In the genomic region with DNA sequence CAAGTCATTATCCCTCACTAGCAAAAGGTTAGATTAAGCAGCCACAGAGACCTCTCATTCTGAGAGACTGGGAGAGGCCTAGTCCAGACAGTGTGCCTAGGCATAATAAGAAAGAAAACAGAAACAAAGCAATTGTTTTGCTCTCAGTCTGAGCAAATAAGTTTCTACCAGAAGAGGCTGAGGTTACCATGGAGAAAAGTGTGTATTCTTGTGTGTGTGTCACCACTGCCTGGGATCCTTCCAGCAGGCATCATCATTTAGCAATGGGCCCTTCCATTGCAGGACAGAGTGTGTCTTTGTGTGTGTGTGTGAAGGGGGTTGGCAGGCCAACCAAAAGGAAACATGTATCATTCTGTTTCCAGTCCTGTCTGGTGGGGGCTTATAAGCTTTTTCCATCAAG, we compare ENCODE assay signal across 16 cellular contexts. TPM values are rescaled to one million over a fixed set of nuclear protein-coding genes. Genes with fewer than 3 reads are reported as not detected.
A peak's percentile ranks its signal among the peaks of the same experiment; 100 is the strongest.
DNase-seq lines count a peak whose midpoint lies in the region; ATAC-seq, FAIRE-seq and TF ChIP-seq lines count a peak whose summit lies in the region.
"Had no signal": no experiment of that assay in that cellular context is flagged by ENCODE, and none has a peak within 500 bp of the region (broad histone marks: within the 10 kb centered on the region; RNA-seq: fewer than 3 reads in every experiment).

No MANE protein-coding gene starts in this region.

- peak overlapping the region; percentile 64 for H3K27ac ChIP-seq in substantia nigra (ENCODE audit: low read depth, low read length, poor library complexity, severe bottlenecking)

- H3K4me3 ChIP-seq in bronchial epithelial cell (ENCODE audit: low read depth, low read length), result no peak overlapping the region

- no peak for DNase-seq in activated T-cell treated with anti-CD3 and anti-CD28 coated beads, Interleukin-2, amount 50 U/mL, for 4 hours
- no peak for DNase-seq in activated T-cell treated with anti-CD3 and anti-CD28 coated beads, Interleukin-2, amount 50 U/mL, for 24 hours
- DNase-seq in bronchial epithelial cell (ENCODE audit: low read depth), result peak; percentile 15
- peak; percentile 44 for DNase-seq in inferior parietal cortex (ENCODE audit: extremely low spot score)
- peak in 22 of 49 donors; percentile 10 to 63 (median 40) for DNase-seq in substantia nigra (lab: John Stamatoyannopoulos, UW)
- DNase-seq in occipital lobe (lab: John Stamatoyannopoulos, UW), result no peak
- DNase-seq: AML-193, NCI-H446, SHP77 had no signal

- peaks cover 22% of the 10 kb centered on the region for H3K27me3 Mint-ChIP-seq in activated T-cell treated with anti-CD3 and anti-CD28 coated beads, Interleukin-2, amount 50 U/mL, for 4 hours (ENCODE audit: low read depth)
- H3K27me3 Mint-ChIP-seq in activated T-cell treated with anti-CD3 and anti-CD28 coated beads, Interleukin-2, amount 50 U/mL, for 24 hours, result peaks cover 24% of the 10 kb centered on the region
- H3K27me3 Mint-ChIP-seq: activated naive CD8-positive, alpha-beta T cell had no signal

- peak; percentile 32 to 34 for ATAC-seq in activated T-cell treated with anti-CD3 and anti-CD28 coated beads, Interleukin-2, amount 50 U/mL, for 4 hours
- no peak for ATAC-seq in GM18907 (IDR thresholded peaks at IDR 0.05; ENCODE audit: unreplicated experiment)
- no peak for ATAC-seq in HG03342 (IDR thresholded peaks at IDR 0.05; ENCODE audit: unreplicated experiment)

- H3K4me3 Mint-ChIP-seq in activated T-cell treated with anti-CD3 and anti-CD28 coated beads, Interleukin-2, amount 50 U/mL, for 4 hours, result no peak overlapping the region
- no peak overlapping the region for H3K4me3 Mint-ChIP-seq in activated T-cell treated with anti-CD3 and anti-CD28 coated beads, Interleukin-2, amount 50 U/mL, for 24 hours
- H3K4me3 Mint-ChIP-seq: activated naive CD8-positive, alpha-beta T cell; WTC11 had no signal

- H3K36me3 ChIP-seq in bronchial epithelial cell (ENCODE audit: control insufficient read depth, insufficient read depth, low read length), result peaks cover 8% of the 10 kb centered on the region

- H3K4me1 Mint-ChIP-seq in activated T-cell treated with anti-CD3 and anti-CD28 coated beads, Interleukin-2, amount 50 U/mL, for 4 hours (ENCODE audit: low read depth), result no peaks in the 10 kb centered on the region
- H3K4me1 Mint-ChIP-seq in activated T-cell treated with anti-CD3 and anti-CD28 coated beads, Interleukin-2, amount 50 U/mL, for 24 hours (ENCODE audit: low read depth), result peaks cover 3% of the 10 kb centered on the region

- peak; percentile 62 for FAIRE-seq in bronchial epithelial cell (lab: Jason Lieb, UNC)
- FAIRE-seq: G401.6 had no signal

- no peak for TF ChIP-seq CTCF in bronchial epithelial cell (IDR thresholded peaks at IDR 0.05; ENCODE audit: insufficient read depth, low read length, severe bottlenecking)

- H3K27me3 ChIP-seq in bronchial epithelial cell (ENCODE audit: control insufficient read depth, insufficient read depth, low read length), result no peaks in the 10 kb centered on the region

- H3K9me3 Mint-ChIP-seq in activated T-cell treated with anti-CD3 and anti-CD28 coated beads, Interleukin-2, amount 50 U/mL, for 4 hours, result no peaks in the 10 kb centered on the region
- no peaks in the 10 kb centered on the region for H3K9me3 Mint-ChIP-seq in activated T-cell treated with anti-CD3 and anti-CD28 coated beads, Interleukin-2, amount 50 U/mL, for 24 hours
- H3K9me3 Mint-ChIP-seq: WTC11 had no signal

- no peaks in the 10 kb centered on the region for H3K36me3 Mint-ChIP-seq in activated T-cell treated with anti-CD3 and anti-CD28 coated beads, Interleukin-2, amount 50 U/mL, for 4 hours (ENCODE audit: insufficient read depth)
- no peaks in the 10 kb centered on the region for H3K36me3 Mint-ChIP-seq in activated T-cell treated with anti-CD3 and anti-CD28 coated beads, Interleukin-2, amount 50 U/mL, for 24 hours (ENCODE audit: low read depth)
- H3K36me3 Mint-ChIP-seq: activated naive CD8-positive, alpha-beta T cell had no signal

- H3K27ac Mint-ChIP-seq in activated T-cell treated with anti-CD3 and anti-CD28 coated beads, Interleukin-2, amount 50 U/mL, for 24 hours, result no peak overlapping the region
- H3K27ac Mint-ChIP-seq: activated naive CD8-positive, alpha-beta T cell; WTC11 had no signal

RNA-seq across cellular contexts. Expression of a gene that starts 3.7 kb away (rescaled TPM):
- under 1 TPM in 2 of 3 donors, not detected in 1; 0.08 TPM for total RNA-seq in activated T-cell treated with anti-CD3 and anti-CD28 coated beads, Interleukin-2, amount 50 U/mL, for 4 hours
- total RNA-seq in bronchial epithelial cell (2.4 and 5.4 TPM in 2 replicates), occipital lobe (17.5 TPM)
- total RNA-seq: H4 had no signal

RNA-seq across cellular contexts. Expression of a gene that starts 8.6 kb away (rescaled TPM):
- 1 to 10 TPM; 2.0 to 2.4 (median 2.3) TPM for total RNA-seq in activated T-cell treated with anti-CD3 and anti-CD28 coated beads, Interleukin-2, amount 50 U/mL, for 4 hours
- total RNA-seq in bronchial epithelial cell (0.79 and 0.90 TPM in 2 replicates), occipital lobe (158 TPM)

RNA-seq across cellular contexts. Expression of a gene that starts 11.3 kb away (rescaled TPM):
- total RNA-seq in activated T-cell treated with anti-CD3 and anti-CD28 coated beads, Interleukin-2, amount 50 U/mL, for 4 hours, result not detected
- total RNA-seq in bronchial epithelial cell (not detected in 2 replicates), occipital lobe (not detected)
- total RNA-seq: H4, left lobe of liver had no signal

RNA-seq across cellular contexts. Expression of a gene that starts 15.5 kb away (rescaled TPM):
- total RNA-seq in activated T-cell treated with anti-CD3 and anti-CD28 coated beads, Interleukin-2, amount 50 U/mL, for 4 hours, result not detected
- total RNA-seq in bronchial epithelial cell (not detected in 2 replicates), occipital lobe (0.62 TPM)
- total RNA-seq: H4, left lobe of liver had no signal

RNA-seq across cellular contexts. Expression of a gene that starts 40.1 kb away (rescaled TPM):
- 100 to 1,000 TPM; 319 to 339 (median 333) TPM for total RNA-seq in activated T-cell treated with anti-CD3 and anti-CD28 coated beads, Interleukin-2, amount 50 U/mL, for 4 hours
- total RNA-seq in bronchial epithelial cell (114 and 134 TPM in 2 replicates), occipital lobe (59.6 TPM)

Comparison
In these comparisons a context has a peak if more than half of its experiments do, and no peak if none do; other contexts are left out.
1. ATAC-seq: peak in activated T-cell treated with anti-CD3 and anti-CD28 coated beads, Interleukin-2, amount 50 U/mL, for 4 hours (2 of 2); none in GM18907 (single experiment) and HG03342 (single experiment).
2. DNase-seq: peak in bronchial epithelial cell (single experiment) and inferior parietal cortex (single experiment); none in activated T-cell treated with anti-CD3 and anti-CD28 coated beads, Interleukin-2, amount 50 U/mL, for 4 hours (single experiment), activated T-cell treated with anti-CD3 and anti-CD28 coated beads, Interleukin-2, amount 50 U/mL, for 24 hours (single experiment) and occipital lobe (single experiment).
3. RNA of a gene that starts 8.6 kb away (total RNA-seq): 158 TPM in occipital lobe (single experiment); 2.0 to 2.4 TPM in activated T-cell treated with anti-CD3 and anti-CD28 coated beads, Interleukin-2, amount 50 U/mL, for 4 hours and 0.79 to 0.90 TPM in bronchial epithelial cell; every median in the first group is over 10 times any median in the second.